In genomic region chr5:109328626-109329025, GRCh38 we compare ENCODE assay signal across 1 cellular context.
TF ChIP-seq lines count a peak whose summit lies in the region.

No MANE protein-coding gene starts in this region.

TF ChIP-seq in endothelial cell of umbilical vein, 7 proteins besides CTCF, POLR2A, EP300 and RAD21:
- no peak for TF ChIP-seq JUN (IDR thresholded peaks at IDR 0.05; ENCODE audit: borderline replicate concordance, insufficient read depth, insufficient read length, low read depth)
- TF ChIP-seq GATA2 (IDR thresholded peaks at IDR 0.05; ENCODE audit: insufficient read depth, insufficient read length, low read depth, low read length): no peak
- no peak for TF ChIP-seq MYC (IDR thresholded peaks at IDR 0.05; ENCODE audit: low read depth, low read length)
- no peak for TF ChIP-seq EZH2 (IDR thresholded peaks at IDR 0.05; ENCODE audit: borderline replicate concordance, low read depth, low read length, severe bottlenecking)
- TF ChIP-seq POLR2AphosphoS5 (IDR thresholded peaks at IDR 0.05; ENCODE audit: insufficient read depth, low read depth, low read length): no peak
- no peak for TF ChIP-seq MAX (IDR thresholded peaks at IDR 0.05; ENCODE audit: insufficient read depth, insufficient read length)
- no peak for TF ChIP-seq FOS (IDR thresholded peaks at IDR 0.05; ENCODE audit: borderline replicate concordance, insufficient read depth, low read length)
